Comparison of ENCODE assay signal across 1 cellular context in the genomic region with DNA sequence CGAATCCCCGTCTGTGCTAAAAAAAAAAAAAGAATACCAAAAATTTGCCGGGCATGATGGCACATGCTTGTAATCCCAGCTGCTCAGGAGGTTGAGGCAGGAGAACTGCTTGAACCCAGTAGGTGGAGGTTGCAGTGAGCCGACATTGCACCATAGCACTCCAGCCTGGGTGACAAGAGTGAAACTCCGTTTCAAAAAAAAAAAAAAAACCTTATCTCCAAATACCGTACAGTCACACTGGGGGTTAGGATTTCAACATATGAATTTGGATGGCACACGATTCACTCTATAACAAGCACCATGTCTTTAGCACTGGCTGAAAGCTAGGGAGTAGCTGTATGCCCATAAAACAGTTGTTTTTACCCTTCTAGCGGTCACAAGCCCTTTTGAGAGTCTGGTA.
TF ChIP-seq lines count a peak whose summit lies in the region.

No MANE protein-coding gene starts in this region.

TF ChIP-seq in K562, 482 proteins besides CTCF, POLR2A, EP300 and RAD21 (continued from another document and continues in another):
- TF ChIP-seq, protein P1, sequence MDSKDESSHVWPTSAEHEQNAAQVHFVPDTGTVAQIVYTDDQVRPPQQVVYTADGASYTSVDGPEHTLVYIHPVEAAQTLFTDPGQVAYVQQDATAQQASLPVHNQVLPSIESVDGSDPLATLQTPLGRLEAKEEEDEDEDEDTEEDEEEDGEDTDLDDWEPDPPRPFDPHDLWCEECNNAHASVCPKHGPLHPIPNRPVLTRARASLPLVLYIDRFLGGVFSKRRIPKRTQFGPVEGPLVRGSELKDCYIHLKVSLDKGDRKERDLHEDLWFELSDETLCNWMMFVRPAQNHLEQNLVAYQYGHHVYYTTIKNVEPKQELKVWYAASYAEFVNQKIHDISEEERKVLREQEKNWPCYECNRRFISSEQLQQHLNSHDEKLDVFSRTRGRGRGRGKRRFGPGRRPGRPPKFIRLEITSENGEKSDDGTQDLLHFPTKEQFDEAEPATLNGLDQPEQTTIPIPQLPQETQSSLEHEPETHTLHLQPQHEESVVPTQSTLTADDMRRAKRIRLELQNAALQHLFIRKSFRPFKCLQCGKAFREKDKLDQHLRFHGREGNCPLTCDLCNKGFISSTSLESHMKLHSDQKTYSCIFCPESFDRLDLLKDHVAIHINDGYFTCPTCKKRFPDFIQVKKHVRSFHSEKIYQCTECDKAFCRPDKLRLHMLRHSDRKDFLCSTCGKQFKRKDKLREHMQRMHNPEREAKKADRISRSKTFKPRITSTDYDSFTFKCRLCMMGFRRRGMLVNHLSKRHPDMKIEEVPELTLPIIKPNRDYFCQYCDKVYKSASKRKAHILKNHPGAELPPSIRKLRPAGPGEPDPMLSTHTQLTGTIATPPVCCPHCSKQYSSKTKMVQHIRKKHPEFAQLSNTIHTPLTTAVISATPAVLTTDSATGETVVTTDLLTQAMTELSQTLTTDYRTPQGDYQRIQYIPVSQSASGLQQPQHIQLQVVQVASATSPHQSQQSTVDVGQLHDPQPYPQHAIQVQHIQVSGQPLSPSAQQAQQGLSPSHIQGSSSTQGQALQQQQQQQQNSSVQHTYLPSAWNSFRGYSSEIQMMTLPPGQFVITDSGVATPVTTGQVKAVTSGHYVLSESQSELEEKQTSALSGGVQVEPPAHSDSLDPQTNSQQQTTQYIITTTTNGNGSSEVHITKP (IDR thresholded peaks at IDR 0.05; ENCODE audit: partially characterized antibody): no peak
- TF ChIP-seq, protein P2, sequence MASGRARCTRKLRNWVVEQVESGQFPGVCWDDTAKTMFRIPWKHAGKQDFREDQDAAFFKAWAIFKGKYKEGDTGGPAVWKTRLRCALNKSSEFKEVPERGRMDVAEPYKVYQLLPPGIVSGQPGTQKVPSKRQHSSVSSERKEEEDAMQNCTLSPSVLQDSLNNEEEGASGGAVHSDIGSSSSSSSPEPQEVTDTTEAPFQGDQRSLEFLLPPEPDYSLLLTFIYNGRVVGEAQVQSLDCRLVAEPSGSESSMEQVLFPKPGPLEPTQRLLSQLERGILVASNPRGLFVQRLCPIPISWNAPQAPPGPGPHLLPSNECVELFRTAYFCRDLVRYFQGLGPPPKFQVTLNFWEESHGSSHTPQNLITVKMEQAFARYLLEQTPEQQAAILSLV (tag; IDR thresholded peaks at IDR 0.05): peak; percentile 50; the same call in 1 of the 2 replicates
- TF ChIP-seq NBN (IDR thresholded peaks at IDR 0.05; ENCODE audit: low read depth) (0 out of 2 replicates have a peak, but pooled peaks have one; percentile 27), ZFP30 (CRISPR knock-in tag; IDR thresholded peaks at IDR 0.05; ENCODE audit: borderline replicate concordance) (no peak), HLTF (IDR thresholded peaks at IDR 0.05) (0 out of 2 replicates have a peak, but pooled peaks have one; percentile 19), TAL1 (IDR thresholded peaks at IDR 0.05) (peak; percentile 28; the same call in 1 of the 2 replicates), NELFE (IDR thresholded peaks at IDR 0.05; ENCODE audit: insufficient read depth, insufficient read length) (no peak), TRIM24 (IDR thresholded peaks at IDR 0.05) (peak; percentile 48 to 49; a peak in 3 of 4 replicates), MECOM (CRISPR knock-in tag; IDR thresholded peaks at IDR 0.05) (no peak), ARID1B (IDR thresholded peaks at IDR 0.05) (peak; percentile 68), ZNF316 (IDR thresholded peaks at IDR 0.05) (no peak), KLF6 (CRISPR knock-in tag; IDR thresholded peaks at IDR 0.05; ENCODE audit: borderline replicate concordance) (no peak), BDP1 (IDR thresholded peaks at IDR 0.05; ENCODE audit: insufficient read depth, insufficient read length) (no peak), DNMT1 (IDR thresholded peaks at IDR 0.05) (no peak), LCOR (CRISPR knock-in tag; IDR thresholded peaks at IDR 0.05) (no peak), ZNF696 (CRISPR knock-in tag; conservative IDR thresholded peaks at IDR 0.05) (no peak), BRD4 (IDR thresholded peaks at IDR 0.05) (no peak), HNRNPK (IDR thresholded peaks at IDR 0.05; ENCODE audit: low read depth, low read length, poor library complexity, severe bottlenecking) (no peak), CHD1 (IDR thresholded peaks at IDR 0.05; ENCODE audit: low read length) (no peak), WHSC1 (IDR thresholded peaks at IDR 0.05; ENCODE audit: low read length) (no peak), CEBPG (CRISPR knock-in tag; IDR thresholded peaks at IDR 0.05) (no peak), CEBPG (tag; conservative IDR thresholded peaks at IDR 0.05 in 1 of 2, IDR thresholded peaks at IDR 0.05 in 1 of 2) (peak; percentile 73), C11orf30 (IDR thresholded peaks at IDR 0.05; ENCODE audit: low read depth) (no peak), ZNF695 (CRISPR knock-in tag; IDR thresholded peaks at IDR 0.05) (no peak), FOSL1 (tag; conservative IDR thresholded peaks at IDR 0.05) (0 out of 2 replicates have a peak, but pooled peaks have one; percentile 15), CEBPB (tag; IDR thresholded peaks at IDR 0.05) (peak; percentile 95)
- TF ChIP-seq, protein P3, sequence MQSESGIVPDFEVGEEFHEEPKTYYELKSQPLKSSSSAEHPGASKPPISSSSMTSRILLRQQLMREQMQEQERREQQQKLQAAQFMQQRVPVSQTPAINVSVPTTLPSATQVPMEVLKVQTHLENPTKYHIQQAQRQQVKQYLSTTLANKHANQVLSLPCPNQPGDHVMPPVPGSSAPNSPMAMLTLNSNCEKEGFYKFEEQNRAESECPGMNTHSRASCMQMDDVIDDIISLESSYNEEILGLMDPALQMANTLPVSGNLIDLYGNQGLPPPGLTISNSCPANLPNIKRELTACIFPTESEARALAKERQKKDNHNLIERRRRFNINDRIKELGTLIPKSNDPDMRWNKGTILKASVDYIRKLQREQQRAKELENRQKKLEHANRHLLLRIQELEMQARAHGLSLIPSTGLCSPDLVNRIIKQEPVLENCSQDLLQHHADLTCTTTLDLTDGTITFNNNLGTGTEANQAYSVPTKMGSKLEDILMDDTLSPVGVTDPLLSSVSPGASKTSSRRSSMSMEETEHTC (IDR thresholded peaks at IDR 0.05): no peak
- TF ChIP-seq, protein P4, sequence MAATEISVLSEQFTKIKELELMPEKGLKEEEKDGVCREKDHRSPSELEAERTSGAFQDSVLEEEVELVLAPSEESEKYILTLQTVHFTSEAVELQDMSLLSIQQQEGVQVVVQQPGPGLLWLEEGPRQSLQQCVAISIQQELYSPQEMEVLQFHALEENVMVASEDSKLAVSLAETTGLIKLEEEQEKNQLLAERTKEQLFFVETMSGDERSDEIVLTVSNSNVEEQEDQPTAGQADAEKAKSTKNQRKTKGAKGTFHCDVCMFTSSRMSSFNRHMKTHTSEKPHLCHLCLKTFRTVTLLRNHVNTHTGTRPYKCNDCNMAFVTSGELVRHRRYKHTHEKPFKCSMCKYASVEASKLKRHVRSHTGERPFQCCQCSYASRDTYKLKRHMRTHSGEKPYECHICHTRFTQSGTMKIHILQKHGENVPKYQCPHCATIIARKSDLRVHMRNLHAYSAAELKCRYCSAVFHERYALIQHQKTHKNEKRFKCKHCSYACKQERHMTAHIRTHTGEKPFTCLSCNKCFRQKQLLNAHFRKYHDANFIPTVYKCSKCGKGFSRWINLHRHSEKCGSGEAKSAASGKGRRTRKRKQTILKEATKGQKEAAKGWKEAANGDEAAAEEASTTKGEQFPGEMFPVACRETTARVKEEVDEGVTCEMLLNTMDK (IDR thresholded peaks at IDR 0.05; ENCODE audit: borderline replicate concordance, insufficient read depth, low read depth, low read length, poor library complexity, severe bottlenecking): no peak
- TF ChIP-seq, protein P5, sequence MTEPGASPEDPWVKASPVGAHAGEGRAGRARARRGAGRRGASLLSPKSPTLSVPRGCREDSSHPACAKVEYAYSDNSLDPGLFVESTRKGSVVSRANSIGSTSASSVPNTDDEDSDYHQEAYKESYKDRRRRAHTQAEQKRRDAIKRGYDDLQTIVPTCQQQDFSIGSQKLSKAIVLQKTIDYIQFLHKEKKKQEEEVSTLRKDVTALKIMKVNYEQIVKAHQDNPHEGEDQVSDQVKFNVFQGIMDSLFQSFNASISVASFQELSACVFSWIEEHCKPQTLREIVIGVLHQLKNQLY (CRISPR knock-in tag; conservative IDR thresholded peaks at IDR 0.05): no peak
- TF ChIP-seq, protein P6, sequence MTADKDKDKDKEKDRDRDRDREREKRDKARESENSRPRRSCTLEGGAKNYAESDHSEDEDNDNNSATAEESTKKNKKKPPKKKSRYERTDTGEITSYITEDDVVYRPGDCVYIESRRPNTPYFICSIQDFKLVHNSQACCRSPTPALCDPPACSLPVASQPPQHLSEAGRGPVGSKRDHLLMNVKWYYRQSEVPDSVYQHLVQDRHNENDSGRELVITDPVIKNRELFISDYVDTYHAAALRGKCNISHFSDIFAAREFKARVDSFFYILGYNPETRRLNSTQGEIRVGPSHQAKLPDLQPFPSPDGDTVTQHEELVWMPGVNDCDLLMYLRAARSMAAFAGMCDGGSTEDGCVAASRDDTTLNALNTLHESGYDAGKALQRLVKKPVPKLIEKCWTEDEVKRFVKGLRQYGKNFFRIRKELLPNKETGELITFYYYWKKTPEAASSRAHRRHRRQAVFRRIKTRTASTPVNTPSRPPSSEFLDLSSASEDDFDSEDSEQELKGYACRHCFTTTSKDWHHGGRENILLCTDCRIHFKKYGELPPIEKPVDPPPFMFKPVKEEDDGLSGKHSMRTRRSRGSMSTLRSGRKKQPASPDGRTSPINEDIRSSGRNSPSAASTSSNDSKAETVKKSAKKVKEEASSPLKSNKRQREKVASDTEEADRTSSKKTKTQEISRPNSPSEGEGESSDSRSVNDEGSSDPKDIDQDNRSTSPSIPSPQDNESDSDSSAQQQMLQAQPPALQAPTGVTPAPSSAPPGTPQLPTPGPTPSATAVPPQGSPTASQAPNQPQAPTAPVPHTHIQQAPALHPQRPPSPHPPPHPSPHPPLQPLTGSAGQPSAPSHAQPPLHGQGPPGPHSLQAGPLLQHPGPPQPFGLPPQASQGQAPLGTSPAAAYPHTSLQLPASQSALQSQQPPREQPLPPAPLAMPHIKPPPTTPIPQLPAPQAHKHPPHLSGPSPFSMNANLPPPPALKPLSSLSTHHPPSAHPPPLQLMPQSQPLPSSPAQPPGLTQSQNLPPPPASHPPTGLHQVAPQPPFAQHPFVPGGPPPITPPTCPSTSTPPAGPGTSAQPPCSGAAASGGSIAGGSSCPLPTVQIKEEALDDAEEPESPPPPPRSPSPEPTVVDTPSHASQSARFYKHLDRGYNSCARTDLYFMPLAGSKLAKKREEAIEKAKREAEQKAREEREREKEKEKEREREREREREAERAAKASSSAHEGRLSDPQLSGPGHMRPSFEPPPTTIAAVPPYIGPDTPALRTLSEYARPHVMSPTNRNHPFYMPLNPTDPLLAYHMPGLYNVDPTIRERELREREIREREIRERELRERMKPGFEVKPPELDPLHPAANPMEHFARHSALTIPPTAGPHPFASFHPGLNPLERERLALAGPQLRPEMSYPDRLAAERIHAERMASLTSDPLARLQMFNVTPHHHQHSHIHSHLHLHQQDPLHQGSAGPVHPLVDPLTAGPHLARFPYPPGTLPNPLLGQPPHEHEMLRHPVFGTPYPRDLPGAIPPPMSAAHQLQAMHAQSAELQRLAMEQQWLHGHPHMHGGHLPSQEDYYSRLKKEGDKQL (CRISPR knock-in tag; IDR thresholded peaks at IDR 0.05; ENCODE audit: borderline replicate concordance): no peak
- TF ChIP-seq, protein P7, sequence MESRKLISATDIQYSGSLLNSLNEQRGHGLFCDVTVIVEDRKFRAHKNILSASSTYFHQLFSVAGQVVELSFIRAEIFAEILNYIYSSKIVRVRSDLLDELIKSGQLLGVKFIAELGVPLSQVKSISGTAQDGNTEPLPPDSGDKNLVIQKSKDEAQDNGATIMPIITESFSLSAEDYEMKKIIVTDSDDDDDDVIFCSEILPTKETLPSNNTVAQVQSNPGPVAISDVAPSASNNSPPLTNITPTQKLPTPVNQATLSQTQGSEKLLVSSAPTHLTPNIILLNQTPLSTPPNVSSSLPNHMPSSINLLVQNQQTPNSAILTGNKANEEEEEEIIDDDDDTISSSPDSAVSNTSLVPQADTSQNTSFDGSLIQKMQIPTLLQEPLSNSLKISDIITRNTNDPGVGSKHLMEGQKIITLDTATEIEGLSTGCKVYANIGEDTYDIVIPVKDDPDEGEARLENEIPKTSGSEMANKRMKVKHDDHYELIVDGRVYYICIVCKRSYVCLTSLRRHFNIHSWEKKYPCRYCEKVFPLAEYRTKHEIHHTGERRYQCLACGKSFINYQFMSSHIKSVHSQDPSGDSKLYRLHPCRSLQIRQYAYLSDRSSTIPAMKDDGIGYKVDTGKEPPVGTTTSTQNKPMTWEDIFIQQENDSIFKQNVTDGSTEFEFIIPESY (CRISPR knock-in tag; IDR thresholded peaks at IDR 0.05): no peak
- TF ChIP-seq, protein P8, sequence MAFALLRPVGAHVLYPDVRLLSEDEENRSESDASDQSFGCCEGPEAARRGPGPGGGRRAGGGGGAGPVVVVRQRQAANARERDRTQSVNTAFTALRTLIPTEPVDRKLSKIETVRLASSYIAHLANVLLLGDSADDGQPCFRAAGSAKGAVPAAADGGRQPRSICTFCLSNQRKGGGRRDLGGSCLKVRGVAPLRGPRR (CRISPR knock-in tag; IDR thresholded peaks at IDR 0.05): no peak
- TF ChIP-seq, protein P9, sequence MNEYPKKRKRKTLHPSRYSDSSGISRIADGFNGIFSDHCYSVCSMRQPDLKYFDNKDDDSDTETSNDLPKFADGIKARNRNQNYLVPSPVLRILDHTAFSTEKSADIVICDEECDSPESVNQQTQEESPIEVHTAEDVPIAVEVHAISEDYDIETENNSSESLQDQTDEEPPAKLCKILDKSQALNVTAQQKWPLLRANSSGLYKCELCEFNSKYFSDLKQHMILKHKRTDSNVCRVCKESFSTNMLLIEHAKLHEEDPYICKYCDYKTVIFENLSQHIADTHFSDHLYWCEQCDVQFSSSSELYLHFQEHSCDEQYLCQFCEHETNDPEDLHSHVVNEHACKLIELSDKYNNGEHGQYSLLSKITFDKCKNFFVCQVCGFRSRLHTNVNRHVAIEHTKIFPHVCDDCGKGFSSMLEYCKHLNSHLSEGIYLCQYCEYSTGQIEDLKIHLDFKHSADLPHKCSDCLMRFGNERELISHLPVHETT (CRISPR knock-in tag; conservative IDR thresholded peaks at IDR 0.05 in 1 of 2, IDR thresholded peaks at IDR 0.05 in 1 of 2): no peak
- TF ChIP-seq, protein P10, sequence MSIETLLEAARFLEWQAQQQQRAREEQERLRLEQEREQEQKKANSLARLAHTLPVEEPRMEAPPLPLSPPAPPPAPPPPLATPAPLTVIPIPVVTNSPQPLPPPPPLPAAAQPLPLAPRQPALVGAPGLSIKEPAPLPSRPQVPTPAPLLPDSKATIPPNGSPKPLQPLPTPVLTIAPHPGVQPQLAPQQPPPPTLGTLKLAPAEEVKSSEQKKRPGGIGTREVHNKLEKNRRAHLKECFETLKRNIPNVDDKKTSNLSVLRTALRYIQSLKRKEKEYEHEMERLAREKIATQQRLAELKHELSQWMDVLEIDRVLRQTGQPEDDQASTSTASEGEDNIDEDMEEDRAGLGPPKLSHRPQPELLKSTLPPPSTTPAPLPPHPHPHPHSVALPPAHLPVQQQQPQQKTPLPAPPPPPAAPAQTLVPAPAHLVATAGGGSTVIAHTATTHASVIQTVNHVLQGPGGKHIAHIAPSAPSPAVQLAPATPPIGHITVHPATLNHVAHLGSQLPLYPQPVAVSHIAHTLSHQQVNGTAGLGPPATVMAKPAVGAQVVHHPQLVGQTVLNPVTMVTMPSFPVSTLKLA (conservative IDR thresholded peaks at IDR 0.05): no peak
